13 cellular contexts compared by ENCODE assay signal in genomic region chr1:187985897-187986654, GRCh38.
DNase-seq lines count a peak whose midpoint lies in the region; ATAC-seq lines count a peak whose summit lies in the region.
"Had no signal": no experiment of that assay in that cellular context is flagged by ENCODE, and none has a peak within 500 bp of the region (broad histone marks: within the 10 kb centered on the region; RNA-seq: fewer than 3 reads in every experiment).

No MANE protein-coding gene starts in this region.

- no peak overlapping the region for H3K4ac ChIP-seq in neuronal stem cell (ENCODE audit: low read length)

- no peak overlapping the region for H3K27ac ChIP-seq in neuronal stem cell (replicated peaks; ENCODE audit: low read length)
- H3K27ac ChIP-seq: suprapubic skin had no signal

- no peak overlapping the region for H2AK5ac ChIP-seq in neuronal stem cell (ENCODE audit: low read depth, low read length)

- no peak overlapping the region for H2BK120ac ChIP-seq in neuronal stem cell (ENCODE audit: low read depth, low read length)

- no peak overlapping the region for H3K4me3 Mint-ChIP-seq in stimulated activated effector memory CD8-positive, alpha-beta T cell treated with anti-CD3 and anti-CD28 coated beads, Interleukin-12 subunit alpha, Interleukin-12 subunit beta, amount 100 ng/mL, for 72 hours
- H3K4me3 Mint-ChIP-seq: naive B cell had no signal

- H2BK12ac ChIP-seq in neuronal stem cell (ENCODE audit: low read length), result no peak overlapping the region

- H3K4me1 Mint-ChIP-seq in stimulated activated effector memory CD8-positive, alpha-beta T cell treated with anti-CD3 and anti-CD28 coated beads, Interleukin-12 subunit alpha, Interleukin-12 subunit beta, amount 100 ng/mL, for 72 hours, result no peaks in the 10 kb centered on the region
- H3K4me1 Mint-ChIP-seq: naive B cell had no signal

- no peak overlapping the region for H3K14ac ChIP-seq in neuronal stem cell (ENCODE audit: low read length)

- H3K27me3 ChIP-seq in neuronal stem cell (ENCODE audit: control insufficient read depth in 3 of 3, insufficient read depth in 3 of 3, low read depth in 1 of 3, low read length in 3 of 3), result no peaks in the 10 kb centered on the region
- H3K27me3 ChIP-seq: suprapubic skin had no signal

- no peaks in the 10 kb centered on the region for H3K9me3 ChIP-seq in neuronal stem cell (replicated peaks in 1 of 2; ENCODE audit: control insufficient read depth in 2 of 2, insufficient read depth in 1 of 2, low read depth in 1 of 2, low read length in 2 of 2)
- H3K9me3 ChIP-seq: HAP-1, suprapubic skin had no signal

- H4K8ac ChIP-seq in neuronal stem cell (ENCODE audit: low read depth, low read length), result no peak overlapping the region

- H3K9me3 Mint-ChIP-seq in stimulated activated effector memory CD8-positive, alpha-beta T cell treated with anti-CD3 and anti-CD28 coated beads, Interleukin-12 subunit alpha, Interleukin-12 subunit beta, amount 100 ng/mL, for 72 hours, result peaks cover 19% of the 10 kb centered on the region

- H3K23ac ChIP-seq in neuronal stem cell (ENCODE audit: low read depth, low read length, poor library complexity), result no peak overlapping the region

- no peak overlapping the region for H2BK5ac ChIP-seq in neuronal stem cell (ENCODE audit: low read length)

- H3K4me2 ChIP-seq in neuronal stem cell (ENCODE audit: insufficient read depth, low read length, poor library complexity, severe bottlenecking), result no peak overlapping the region

- H3K4me3 ChIP-seq in neuronal stem cell (ENCODE audit: low read length in 2 of 2), result no peak overlapping the region
- H3K4me3 ChIP-seq: HAP-1, suprapubic skin had no signal

- H4K91ac ChIP-seq in neuronal stem cell (ENCODE audit: low read depth, low read length, poor library complexity), result no peak overlapping the region

- no peak for DNase-seq in neuronal stem cell (ENCODE audit: low spot score)
- DNase-seq in hepatic stellate cell (ENCODE audit: low spot score), result no peak
- no peak for DNase-seq in stimulated activated effector memory CD8-positive, alpha-beta T cell treated with anti-CD3 and anti-CD28 coated beads, Interleukin-12 subunit alpha, Interleukin-12 subunit beta, amount 100 ng/mL, for 72 hours (ENCODE audit: low spot score in 2 of 2)
- DNase-seq in COLO829 (ENCODE audit: low spot score), result no peak
- DNase-seq in head of caudate nucleus, result no peak
- DNase-seq: activated T-cell treated with anti-CD3 and anti-CD28 coated beads, Interleukin-2, amount 50 U/mL, for 48 hours; DND-41; naive B cell had no signal

- peak; percentile 57 for ATAC-seq in GM19043 (IDR thresholded peaks at IDR 0.05; ENCODE audit: low read depth, unreplicated experiment)
- ATAC-seq in HG02678 (IDR thresholded peaks at IDR 0.05; ENCODE audit: unreplicated experiment), result peak; percentile 79
- ATAC-seq in HG03469 (IDR thresholded peaks at IDR 0.05; ENCODE audit: unreplicated experiment), result peak; percentile 77
- ATAC-seq in stimulated activated effector memory CD8-positive, alpha-beta T cell treated with anti-CD3 and anti-CD28 coated beads, Interleukin-12 subunit alpha, Interleukin-12 subunit beta, amount 100 ng/mL, for 72 hours, result no peak

- peaks cover 0 to 6% of the 10 kb centered on the region in 2 donors for H3K4me1 ChIP-seq in neuronal stem cell (ENCODE audit: control insufficient read depth in 2 of 2, insufficient read depth in 1 of 2, low read depth in 1 of 2, low read length in 2 of 2)
- H3K4me1 ChIP-seq: HAP-1, suprapubic skin had no signal

- intact Hi-C loops in head of caudate nucleus (cut with DNase I), result no loop called here

- no peak overlapping the region for H3K18ac ChIP-seq in neuronal stem cell (ENCODE audit: low read length)

- no peaks in the 10 kb centered on the region for H3K36me3 ChIP-seq in neuronal stem cell (replicated peaks in 1 of 2; ENCODE audit: control insufficient read depth in 2 of 2, insufficient read depth in 2 of 2, low read length in 2 of 2)
- H3K36me3 ChIP-seq: HAP-1, suprapubic skin had no signal

- no peak overlapping the region for H3K9ac ChIP-seq in neuronal stem cell (ENCODE audit: low read depth, low read length, poor library complexity)

- H3K27ac Mint-ChIP-seq in stimulated activated effector memory CD8-positive, alpha-beta T cell treated with anti-CD3 and anti-CD28 coated beads, Interleukin-12 subunit alpha, Interleukin-12 subunit beta, amount 100 ng/mL, for 72 hours, result no peak overlapping the region
- H3K27ac Mint-ChIP-seq: naive B cell had no signal

- no peak overlapping the region for H2BK15ac ChIP-seq in neuronal stem cell (ENCODE audit: low read length)

- H2AFZ ChIP-seq in neuronal stem cell (ENCODE audit: low read length), result peak overlapping the region; percentile 60

- WGBS in neuronal stem cell (ENCODE audit: extremely low coverage in 2 of 2, insufficient read length in 2 of 2, insufficient replicate concordance in 1 of 2), 2 donors, result no CpG with 5 or more reads among the region's 3 CpGs

- H3K79me1 ChIP-seq in neuronal stem cell (ENCODE audit: low read depth, low read length), result no peaks in the 10 kb centered on the region

- H3K36me3 Mint-ChIP-seq in stimulated activated effector memory CD8-positive, alpha-beta T cell treated with anti-CD3 and anti-CD28 coated beads, Interleukin-12 subunit alpha, Interleukin-12 subunit beta, amount 100 ng/mL, for 72 hours, result no peaks in the 10 kb centered on the region
- H3K36me3 Mint-ChIP-seq: naive B cell had no signal
